ENCODE assay signal across 9 cellular contexts in the genomic region with DNA sequence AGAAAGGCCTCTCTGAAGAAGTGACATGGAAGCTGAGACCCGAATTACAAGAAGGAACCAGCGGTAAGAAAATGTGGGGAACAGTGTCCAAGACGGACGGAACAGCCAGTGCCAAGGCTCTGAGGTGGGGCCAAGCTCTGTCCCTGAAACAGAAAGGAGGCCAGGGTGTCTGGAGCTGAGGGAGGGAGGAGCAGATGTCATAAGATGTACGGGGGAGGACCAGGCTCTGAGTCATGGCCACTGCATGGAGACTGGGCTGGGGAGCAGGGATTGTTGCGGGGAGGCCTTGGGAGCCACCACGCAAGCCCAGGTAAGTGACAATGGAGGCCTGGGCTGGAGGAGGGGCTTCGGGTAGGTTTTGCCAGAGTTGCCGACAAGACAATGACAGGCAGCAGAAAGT. TPM values are rescaled to one million over a fixed set of nuclear protein-coding genes. Genes with fewer than 3 reads are reported as not detected.
A peak's percentile ranks its signal among the peaks of the same experiment; 100 is the strongest.
DNase-seq lines count a peak whose midpoint lies in the region; ATAC-seq, FAIRE-seq and TF ChIP-seq lines count a peak whose summit lies in the region.
"Not testable (repeated sequence)": the region's sequence is repeated elsewhere in the genome, so short reads cannot be mapped to it uniquely, and the experiment has no call there.
"Had no signal": no experiment of that assay in that cellular context is flagged by ENCODE, and none has a peak within 500 bp of the region (broad histone marks: within the 10 kb centered on the region; RNA-seq: fewer than 3 reads in every experiment).

No MANE protein-coding gene starts in this region.

- peak; percentile 40 for ATAC-seq in activated CD4-positive, CD25-positive, alpha-beta regulatory T cell treated with anti-CD3 and anti-CD28 coated beads, Interleukin-2, amount 50 U/mL, for 24 hours
- peak; percentile 40 to 56 for ATAC-seq in activated T-cell treated with anti-CD3 and anti-CD28 coated beads, Interleukin-2, amount 50 U/mL, for 4 hours
- ATAC-seq in activated naive CD8-positive, alpha-beta T cell treated with anti-CD3 and anti-CD28 coated beads, Interleukin-2, amount 50 U/mL, for 24 hours, result peak; percentile 51
- ATAC-seq in left lobe of liver, result peak; percentile 14
- ATAC-seq in stimulated activated naive CD8-positive, alpha-beta T cell treated with anti-CD3 and anti-CD28 coated beads, Interleukin-15, Interleukin-2, amounts not matched to agents 100 U/mL and 50 U/mL, for 24 hours, result peak; percentile 33

- H3K36me3 ChIP-seq in bronchial epithelial cell (ENCODE audit: control insufficient read depth, insufficient read depth, low read length), result not testable (repeated sequence)

- TF ChIP-seq CTCF in bronchial epithelial cell (IDR thresholded peaks at IDR 0.05; ENCODE audit: insufficient read depth, low read length, severe bottlenecking), result not testable (repeated sequence)

- H3K9me3 Mint-ChIP-seq in activated T-cell treated with anti-CD3 and anti-CD28 coated beads, Interleukin-2, amount 50 U/mL, for 4 hours; activated naive CD8-positive, alpha-beta T cell treated with anti-CD3 and anti-CD28 coated beads, Interleukin-2, amount 50 U/mL, for 24 hours: not testable (repeated sequence)

- not testable (repeated sequence) for H3K4me3 ChIP-seq in bronchial epithelial cell (ENCODE audit: low read depth, low read length)

- H3K36me3 Mint-ChIP-seq in activated T-cell treated with anti-CD3 and anti-CD28 coated beads, Interleukin-2, amount 50 U/mL, for 4 hours (ENCODE audit: insufficient read depth); activated naive CD8-positive, alpha-beta T cell treated with anti-CD3 and anti-CD28 coated beads, Interleukin-2, amount 50 U/mL, for 24 hours (ENCODE audit: low read depth): not testable (repeated sequence)

- not testable (repeated sequence) for H3K27me3 Mint-ChIP-seq in activated T-cell treated with anti-CD3 and anti-CD28 coated beads, Interleukin-2, amount 50 U/mL, for 4 hours (ENCODE audit: low read depth); activated naive CD8-positive, alpha-beta T cell treated with anti-CD3 and anti-CD28 coated beads, Interleukin-2, amount 50 U/mL, for 24 hours

- peak; percentile 90 for FAIRE-seq in HTR-8/SVneo (lab: Jason Lieb, UNC)
- peak; percentile 64 for FAIRE-seq in bronchial epithelial cell (lab: Jason Lieb, UNC)

- not testable (repeated sequence) for H3K4me3 Mint-ChIP-seq in activated T-cell treated with anti-CD3 and anti-CD28 coated beads, Interleukin-2, amount 50 U/mL, for 4 hours; activated naive CD8-positive, alpha-beta T cell treated with anti-CD3 and anti-CD28 coated beads, Interleukin-2, amount 50 U/mL, for 24 hours

- not testable (repeated sequence) for H3K27ac Mint-ChIP-seq in activated naive CD8-positive, alpha-beta T cell treated with anti-CD3 and anti-CD28 coated beads, Interleukin-2, amount 50 U/mL, for 24 hours

- H3K4me1 Mint-ChIP-seq in activated T-cell treated with anti-CD3 and anti-CD28 coated beads, Interleukin-2, amount 50 U/mL, for 4 hours (ENCODE audit: low read depth); activated naive CD8-positive, alpha-beta T cell treated with anti-CD3 and anti-CD28 coated beads, Interleukin-2, amount 50 U/mL, for 24 hours: not testable (repeated sequence)

- not testable (repeated sequence) for H3K27me3 ChIP-seq in bronchial epithelial cell (ENCODE audit: control insufficient read depth, insufficient read depth, low read length)

- DNase-seq in HTR-8/SVneo (ENCODE audit: insufficient read length, low spot score); activated T-cell treated with anti-CD3 and anti-CD28 coated beads, Interleukin-2, amount 50 U/mL, for 4 hours; activated naive CD8-positive, alpha-beta T cell treated with anti-CD3 and anti-CD28 coated beads, Interleukin-2, amount 50 U/mL, for 24 hours; bronchial epithelial cell (ENCODE audit: low read depth); left lobe of liver (ENCODE audit: low spot score); stimulated activated naive CD8-positive, alpha-beta T cell treated with anti-CD3 and anti-CD28 coated beads, Interleukin-15, Interleukin-2, amounts not matched to agents 100 U/mL and 50 U/mL, for 24 hours: not testable (repeated sequence)

RNA-seq across cellular contexts. Expression of a gene that starts 2.1 kb away (rescaled TPM):
- total RNA-seq in activated T-cell treated with anti-CD3 and anti-CD28 coated beads, Interleukin-2, amount 50 U/mL, for 4 hours, result 1 to 10 TPM; 5.7 to 6.8 (median 6.0) TPM
- total RNA-seq in bronchial epithelial cell (not detected in 2 replicates), left lobe of liver (4.0 TPM)
- total RNA-seq: Calu3, Daoy had no signal

RNA-seq across cellular contexts. Expression of a gene that starts 40.1 kb away (rescaled TPM):
- total RNA-seq in activated T-cell treated with anti-CD3 and anti-CD28 coated beads, Interleukin-2, amount 50 U/mL, for 4 hours, result 10 to 100 TPM; 27.0 to 31.9 (median 31.9) TPM
- total RNA-seq in bronchial epithelial cell (28.4 and 35.5 TPM in 2 replicates), left lobe of liver (11.7 TPM)
